8 cellular contexts compared by ENCODE assay signal in genomic region chr6:52664185-52664990, GRCh38. TPM values are rescaled to one million over a fixed set of nuclear protein-coding genes. Genes with fewer than 3 reads are reported as not detected.
A peak's percentile ranks its signal among the peaks of the same experiment; 100 is the strongest.
DNase-seq lines count a peak whose midpoint lies in the region; ATAC-seq and TF ChIP-seq lines count a peak whose summit lies in the region.

No MANE protein-coding gene starts in this region.

- H3K79me1 ChIP-seq in IMR-90 (ENCODE audit: low read depth in 1 of 2, low read length in 2 of 2), result peaks cover 11 to 32% of the 10 kb centered on the region in 2 experiments; a peak in 3 of 4 replicates

- no TSS peak for BruUV-seq in IMR-90 (replicated peaks; lab: Mats Ljungman, UMichigan)
- TSS peak; percentile 71 for BruUV-seq in OCI-LY7 (replicated peaks; lab: Mats Ljungman, UMichigan)

- TF ChIP-seq POLR2A in IMR-90 (IDR thresholded peaks at IDR 0.05; ENCODE audit: low read depth, low read length), result peak; percentile 94

- DNase-seq in DMS79 treated with DMSO at 0.1 percent for 48 hours (lab: John Stamatoyannopoulos, UW), result peak; percentile 96
- DNase-seq in IMR-90, result peak; percentile 96
- DNase-seq in OCI-LY7 (ENCODE audit: low spot score), result peak; percentile 97
- DNase-seq in activated T-cell treated with anti-CD3 and anti-CD28 coated beads, Interleukin-2, amount 50 U/mL, for 48 hours, result peak; percentile 83 to 84
- peak; percentile 94 to 97 for DNase-seq in fibroblast of lung (ENCODE audit: low read depth in 2 of 2)
- peak; percentile 96 for DNase-seq in myocyte (ENCODE audit: low read depth)
- peak; percentile 19 to 58 (median 50) for DNase-seq in stimulated activated naive CD4-positive, alpha-beta T cell (lab: John Stamatoyannopoulos, UW)

- no peak for TF ChIP-seq RAD21 in IMR-90 (IDR thresholded peaks at IDR 0.05; ENCODE audit: low read length)

- peak overlapping the region; percentile 75 for H3K9ac ChIP-seq in IMR-90 (ENCODE audit: low read depth, low read length)
- H3K9ac ChIP-seq in fibroblast of lung (ENCODE audit: insufficient read depth, low read length), result peak overlapping the region; percentile 73

- H3K4me3 ChIP-seq in IMR-90 (ENCODE audit: insufficient read depth, low read depth, low read length) (peak overlapping the region; percentile 81), OCI-LY7 (ENCODE audit: low read depth, low read length, poor library complexity, severe bottlenecking) (peak overlapping the region; percentile 81), fibroblast of lung (replicated peaks in 1 of 4; ENCODE audit: control extremely low read depth in 1 of 4, insufficient read depth in 1 of 4, low read depth in 3 of 4, low read length in 4 of 4) (peak overlapping the region; percentile 69 to 90 (median 80))

- H3K56ac ChIP-seq in IMR-90 (ENCODE audit: extremely low read depth, insufficient read depth, low read length), result peak overlapping the region; percentile 61; the same call in 1 of the 2 replicates

- peak overlapping the region in 1 of 2 experiments; percentile 66; a peak in 2 of 4 replicates for H4K8ac ChIP-seq in IMR-90 (ENCODE audit: low read depth in 2 of 2, low read length in 2 of 2)

- peak overlapping the region; percentile 89 for H2AK9ac ChIP-seq in IMR-90 (replicated peaks; ENCODE audit: low read depth, low read length, poor library complexity)

- POLR2A ChIA-PET in IMR-90 (lab: Charles Lee; ENCODE audit: unreplicated experiment), result no interaction called here
- POLR2A ChIA-PET in OCI-LY7 (lab: Charles Lee), result interaction anchor here (0.9 to 2.6 kb wide), 11 partner anchors 10 to 384 kb away, joined by 3 to 15 read pairs (median 7); partner anchors contain the start of gene EFHC1

- CTCF ChIA-PET in IMR-90 (lab: Yijun Ruan, JAX), result interaction anchor here (0.6 to 2.1 kb wide), 4 partner anchors 13 to 257 kb away, joined by 3 to 10 read pairs (median 3); partner anchors contain the start of gene TRAM2
- CTCF ChIA-PET in OCI-LY7 (lab: Charles Lee; ENCODE audit: unreplicated experiment), result interaction anchor here (1.0 kb wide), 1 partner anchor 89 kb away, joined by 4 read pairs; no protein-coding TSS in a partner anchor

- peak overlapping the region; percentile 44 for H2BK5ac ChIP-seq in IMR-90 (ENCODE audit: low read depth, low read length, poor library complexity, severe bottlenecking)

- H3K27ac ChIP-seq in IMR-90 (ENCODE audit: insufficient read depth, low read length) (peak overlapping the region; percentile 56), OCI-LY7 (ENCODE audit: low read depth, low read length, poor library complexity, severe bottlenecking) (peak overlapping the region; percentile 53), fibroblast of lung (ENCODE audit: insufficient read depth, low read length) (peak overlapping the region; percentile 60)

- no peaks in the 10 kb centered on the region for H3K9me2 ChIP-seq in OCI-LY7 (ENCODE audit: insufficient read depth, low read length)

- H2BK120ac ChIP-seq in IMR-90 (ENCODE audit: low read depth, low read length), result peak overlapping the region; percentile 35; the same call in 1 of the 2 replicates

- peak overlapping the region; percentile 77 for H3K4ac ChIP-seq in IMR-90 (ENCODE audit: low read depth, low read length)

- H3K9me1 ChIP-seq in IMR-90 (ENCODE audit: insufficient read depth, low read length), result peaks cover 6% of the 10 kb centered on the region; the same call in 1 of the 2 replicates

- no peak overlapping the region for H2BK15ac ChIP-seq in IMR-90 (ENCODE audit: low read depth, low read length)

- H4K5ac ChIP-seq in IMR-90 (ENCODE audit: low read depth, low read length), result no peak overlapping the region

- H3K36me3 ChIP-seq in IMR-90 (ENCODE audit: control insufficient read depth, insufficient read depth, low read length) (no peaks in the 10 kb centered on the region), OCI-LY7 (ENCODE audit: insufficient read depth, low read length) (peaks cover 16% of the 10 kb centered on the region; the same call in 1 of the 2 replicates), fibroblast of lung (ENCODE audit: control insufficient read depth, insufficient read depth, low read length) (no peaks in the 10 kb centered on the region)

- H4K91ac ChIP-seq in IMR-90 (ENCODE audit: insufficient read depth, low read depth, low read length), result peak overlapping the region; percentile 40; the same call in 1 of the 2 replicates

- no peaks in the 10 kb centered on the region for H3K9me3 ChIP-seq in IMR-90 (ENCODE audit: control insufficient read depth, insufficient read depth, low read length)
- H3K9me3 ChIP-seq in OCI-LY7 (ENCODE audit: low read length), result no peaks in the 10 kb centered on the region
- no peaks in the 10 kb centered on the region for H3K9me3 ChIP-seq in fibroblast of lung (ENCODE audit: control insufficient read depth, insufficient read depth, low read depth, low read length)

- H3K14ac ChIP-seq in IMR-90 (replicated peaks; ENCODE audit: low read depth, low read length), result peak overlapping the region; percentile 12

- 0% methylated on average over 10 of the region's 53 CpGs; no CpG with 5 or more reads in 1 of the 2 experiments for WGBS in IMR-90 (ENCODE audit: extremely low coverage in 2 of 2, insufficient read length in 1 of 2), 2 experiments

- H3K27me3 ChIP-seq in IMR-90 (ENCODE audit: control insufficient read depth, insufficient read depth, low read length) (no peaks in the 10 kb centered on the region), fibroblast of lung (ENCODE audit: control insufficient read depth, insufficient read depth, low read length) (no peaks in the 10 kb centered on the region)

- no peak overlapping the region for H3K18ac ChIP-seq in IMR-90 (ENCODE audit: low read depth, low read length)

- in situ Hi-C loops in IMR-90 (cut with MboI; ENCODE audit: low sequenced_read_pairs), result loop anchor here (5.0 kb wide), 1 partner anchor 247 kb away; no protein-coding TSS in a partner anchor

- peaks cover 30% of the 10 kb centered on the region for H3K79me2 ChIP-seq in OCI-LY7 (ENCODE audit: insufficient read depth, low read depth, low read length)
- H3K79me2 ChIP-seq in fibroblast of lung (ENCODE audit: control insufficient read depth, insufficient read depth, low read length), result peaks cover 19% of the 10 kb centered on the region

- dilution Hi-C loops in IMR-90 (cut with HindIII; ENCODE audit: low sequenced_read_pairs, unreplicated experiment), result loop anchor here (25.0 kb wide), 1 partner anchor 252 kb away; the partner anchor contains the start of gene EFHC1

- H3K4me1 ChIP-seq in IMR-90 (ENCODE audit: control insufficient read depth, insufficient read depth, low read length) (peaks cover 4% of the 10 kb centered on the region), OCI-LY7 (ENCODE audit: insufficient read depth, low read length, poor library complexity, severe bottlenecking) (peaks cover 58% of the 10 kb centered on the region), fibroblast of lung (ENCODE audit: control insufficient read depth, extremely low read depth, insufficient read depth, low read length) (no peaks in the 10 kb centered on the region)

- H3K4me2 ChIP-seq in IMR-90 (ENCODE audit: low read depth, low read length) (peak overlapping the region; percentile 87), OCI-LY7 (ENCODE audit: low read length) (peak overlapping the region; percentile 98), fibroblast of lung (ENCODE audit: extremely low read depth, insufficient read depth, low read length) (peak overlapping the region; percentile 96)

- TF ChIP-seq CTCF in IMR-90 (conservative IDR thresholded peaks at IDR 0.05; ENCODE audit: low read depth, low read length) (no peak), OCI-LY7 (conservative IDR thresholded peaks at IDR 0.05; ENCODE audit: low read length) (no peak), fibroblast of lung (conservative IDR thresholded peaks at IDR 0.05 in 1 of 2, IDR thresholded peaks at IDR 0.05 in 1 of 2; ENCODE audit: low read depth in 1 of 2, low read length in 2 of 2) (no peak)

- H2BK20ac ChIP-seq in IMR-90 (ENCODE audit: low read depth, low read length), result no peak overlapping the region

- peak overlapping the region; percentile 40; the same call in 1 of the 2 replicates for H2AK5ac ChIP-seq in IMR-90 (ENCODE audit: low read depth, low read length)

- H3K23ac ChIP-seq in IMR-90 (ENCODE audit: low read depth, low read length), result peak overlapping the region; percentile 74

- ATAC-seq in GM21717 (IDR thresholded peaks at IDR 0.05; ENCODE audit: unreplicated experiment) (peak; percentile 88), IMR-90 (ENCODE audit: low read depth) (peak; percentile 97)

- no peaks in the 10 kb centered on the region for H4K20me1 ChIP-seq in IMR-90 (ENCODE audit: insufficient read depth, low read length)
- H4K20me1 ChIP-seq in OCI-LY7 (ENCODE audit: insufficient read depth, low read length), result no peaks in the 10 kb centered on the region
- no peaks in the 10 kb centered on the region for H4K20me1 ChIP-seq in fibroblast of lung (ENCODE audit: control insufficient read depth, extremely low read depth, insufficient read depth, low read length)

- intact Hi-C loops in IMR-90 (cut with micrococcal nuclease), result loop anchor here (2.0 to 5.0 kb wide), 2 partner anchors 152 to 330 kb away; partner anchors contain the start of gene GSTA4
- intact Hi-C loops in OCI-LY7 (cut with micrococcal nuclease; ENCODE audit: unreplicated experiment), result loop anchor here (1.0 kb wide), 2 partner anchors 168 to 380 kb away; partner anchors contain the start of gene MCM3

- H2AFZ ChIP-seq in IMR-90 (replicated peaks; ENCODE audit: low read length, poor library complexity) (peak overlapping the region; percentile 99), OCI-LY7 (ENCODE audit: low read length) (peak overlapping the region; percentile 99), fibroblast of lung (ENCODE audit: low read length) (peak overlapping the region; percentile 65)

TF ChIP-seq in IMR-90, 13 proteins besides CTCF, POLR2A, EP300 and RAD21:
- TF ChIP-seq FOS (IDR thresholded peaks at IDR 0.05; ENCODE audit: low read depth, low read length) (peak; percentile 50; the same call in 1 of the 2 replicates), MXI1 (IDR thresholded peaks at IDR 0.05; ENCODE audit: borderline replicate concordance, low read depth, low read length) (0 out of 2 replicates have a peak, but pooled peaks have one; percentile 22), NFE2L2 (IDR thresholded peaks at IDR 0.05; ENCODE audit: low read depth, low read length) (no peak)
TF ChIP-seq in IMR-90: peak in this region for 2.

RNA-seq across cellular contexts. Expression of gene TMEM14A, which starts 6.5 kb away (rescaled TPM):
- 18.5 and 58.3 TPM in 2 replicates for total RNA-seq in IMR-90 (2012; rRNA removed)
- polyA plus RNA-seq in IMR-90 (2012; rRNA removed), result 20.9 and 25.1 TPM in 2 replicates
- polyA plus RNA-seq in IMR-90 (2012; cell fraction: cytosol; rRNA removed), result 14.7 and 19.9 TPM in 2 replicates
- polyA plus RNA-seq in IMR-90 (2012; cell fraction: nucleus; rRNA removed; ENCODE audit: low replicate concordance), result 4.0 and 13.8 TPM in 2 replicates
- 14.6 and 17.8 TPM in 2 replicates for total RNA-seq in OCI-LY7 (2014; rRNA removed; shearing (Covaris generic))
- 27.2 and 32.7 TPM in 2 replicates for total RNA-seq in OCI-LY7 (2022)
- total RNA-seq in fibroblast of lung, result 27.5 and 38.3 TPM in 2 replicates
- 41.6 and 49.0 TPM in 2 replicates for polyA plus RNA-seq in fibroblast of lung
- 39.0 and 42.5 TPM in 2 replicates for polyA plus RNA-seq in fibroblast of lung (2012)
- polyA minus RNA-seq in fibroblast of lung (ENCODE audit: low replicate concordance), result 0.86 and 3.5 TPM in 2 replicates
- 12.9 and 14.4 TPM in 2 replicates for total RNA-seq in myocyte
- polyA plus RNA-seq in myocyte (2012), result 30.0 TPM

Comparison
In these comparisons a context has a peak if more than half of its experiments do, and no peak if none do; other contexts are left out.
1. Peak in every context shown above with its lines: DNase-seq, ATAC-seq, H3K4me3 ChIP-seq and H3K27ac ChIP-seq.